Comparison of ENCODE assay signal across 17 cellular contexts in the genomic region with DNA sequence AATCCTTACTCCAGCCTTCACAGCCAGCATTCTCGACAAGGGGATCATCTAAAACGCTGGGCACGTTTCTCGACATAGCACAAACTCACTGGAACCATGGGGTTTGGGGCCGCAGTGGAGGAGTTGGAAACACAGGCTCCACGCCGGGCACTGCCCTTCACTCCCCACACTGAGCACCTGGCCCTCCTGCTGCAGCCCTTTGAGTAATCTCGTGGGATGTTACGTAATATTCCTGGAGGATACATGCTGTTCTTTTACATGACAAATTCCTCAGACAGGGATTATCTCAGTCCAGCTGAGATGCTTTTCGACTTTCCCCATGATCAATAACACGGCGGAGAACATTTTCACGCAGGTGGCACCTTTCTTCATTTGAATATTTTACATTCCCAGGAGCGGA.
DNase-seq lines count a peak whose midpoint lies in the region; ATAC-seq, FAIRE-seq and TF ChIP-seq lines count a peak whose summit lies in the region.
"Had no signal": no experiment of that assay in that cellular context is flagged by ENCODE, and none has a peak within 500 bp of the region (broad histone marks: within the 10 kb centered on the region; RNA-seq: fewer than 3 reads in every experiment).

No MANE protein-coding gene starts in this region.

- intact Hi-C loops in HepG2 (cut with micrococcal nuclease; ENCODE audit: unreplicated experiment), result no loop called here
- intact Hi-C loops in right lobe of liver (cut with DNase I), result no loop called here

- no peak for TF ChIP-seq RAD21 in HepG2 (CRISPR knock-in tag; IDR thresholded peaks at IDR 0.05)

- FAIRE-seq in HepG2 (lab: Jason Lieb, UNC) (no peak), bronchial epithelial cell (lab: Jason Lieb, UNC) (no peak)

- ATAC-seq in HepG2 (no peak), right lobe of liver (no peak), omental fat pad (ENCODE audit: low FRiP score) (peak; percentile 35), HG03457 (IDR thresholded peaks at IDR 0.05; ENCODE audit: unreplicated experiment) (no peak)
- no peak for ATAC-seq in stimulated activated naive B cell treated with anti-CD40 and anti-IgM and Interleukin-4, amounts not matched to agents 10 μg/mL and 1 μg/mL and 100 μg/mL, for 72 hours (replicated peaks)
- ATAC-seq: CD8-positive, alpha-beta T cell; HCT116 had no signal

- no peaks in the 10 kb centered on the region for H3K79me2 ChIP-seq in HepG2 (ENCODE audit: insufficient read depth, low read length)

- TF ChIP-seq EP300 in HepG2 (IDR thresholded peaks at IDR 0.05; ENCODE audit: low read depth in 2 of 2, low read length in 2 of 2) (no peak), HepG2 (CRISPR knock-in tag; IDR thresholded peaks at IDR 0.05; ENCODE audit: borderline replicate concordance) (no peak)

- H3K4me1 ChIP-seq in HepG2 (ENCODE audit: insufficient read depth, low read length), result no peaks in the 10 kb centered on the region
- no peaks in the 10 kb centered on the region for H3K4me1 ChIP-seq in right lobe of liver
- H3K4me1 ChIP-seq: BLaER1 treated with 17β-estradiol and CSF1 and Interleukin-3, amounts not matched to agents 10 nM and 100 nM had no signal

- H3K27ac ChIP-seq in HepG2 (ENCODE audit: extremely low read length, insufficient read depth, low read length) (no peak overlapping the region), right lobe of liver (no peak overlapping the region)
- H3K27ac ChIP-seq: BLaER1 treated with 17β-estradiol and CSF1 and Interleukin-3, amounts not matched to agents 10 nM and 100 nM had no signal

- 93% methylated on average over 12 of the region's 14 CpGs for WGBS in HepG2 (ENCODE audit: low lambda C conversion rate)
- WGBS in right lobe of liver (ENCODE audit: insufficient coverage, low coverage, low lambda C conversion rate, missing lambda C conversion rate), result 80% methylated on average over 11 of the region's 14 CpGs

- TF ChIP-seq CTCF in HepG2 (CRISPR knock-in tag; IDR thresholded peaks at IDR 0.05), result no peak
- TF ChIP-seq CTCF in right lobe of liver (IDR thresholded peaks at IDR 0.05), result no peak
- no peak for TF ChIP-seq CTCF in bronchial epithelial cell (IDR thresholded peaks at IDR 0.05; ENCODE audit: insufficient read depth, low read length, severe bottlenecking)
- no peak for TF ChIP-seq CTCF in omental fat pad (IDR thresholded peaks at IDR 0.05)

- TF ChIP-seq POLR2A in HepG2 (IDR thresholded peaks at IDR 0.05; ENCODE audit: insufficient read depth in 1 of 2, low read depth in 2 of 2, low read length in 2 of 2), result no peak
- no peak for TF ChIP-seq POLR2A in right lobe of liver (IDR thresholded peaks at IDR 0.05)

- H3K9ac ChIP-seq in HepG2 (ENCODE audit: insufficient read depth, low read depth, low read length), result no peak overlapping the region
- H3K9ac ChIP-seq: BLaER1 treated with 17β-estradiol and CSF1 and Interleukin-3, amounts not matched to agents 10 nM and 100 nM had no signal

- H3K9me3 Mint-ChIP-seq in stimulated activated naive B cell treated with anti-CD40 and anti-IgM and Interleukin-4, amounts not matched to agents 10 μg/mL and 1 μg/mL and 100 μg/mL, for 72 hours, result no peaks in the 10 kb centered on the region
- H3K9me3 Mint-ChIP-seq: CD8-positive, alpha-beta T cell had no signal

- POLR2A ChIA-PET in HepG2 (lab: Yijun Ruan, JAX), result no interaction called here

- no peak for DNase-seq in HepG2 (ENCODE audit: low spot score)
- DNase-seq in right lobe of liver, result no peak
- DNase-seq in bronchial epithelial cell (ENCODE audit: low read depth), result peak; percentile 6
- no peak for DNase-seq in omental fat pad (ENCODE audit: low spot score)
- no peak for DNase-seq in activated CD8-positive, alpha-beta memory T cell treated with anti-CD3 and anti-CD28 coated beads, Interleukin-2, amount 50 U/mL, for 4 hours
- DNase-seq in HT-29 (ENCODE audit: low spot score), result no peak
- DNase-seq in stimulated activated naive B cell treated with anti-CD40 and anti-IgM and Interleukin-4, amounts not matched to agents 10 μg/mL and 1 μg/mL and 100 μg/mL, for 72 hours, result no peak
- DNase-seq: 8988T; Calu3; CD8-positive, alpha-beta T cell; DMS79 treated with DMSO at 0.1 percent for 48 hours; GF-D8; HFFc6 had no signal

- BruUV-seq in HepG2 (replicated peaks; lab: Mats Ljungman, UMichigan), result no TSS peak

- no peaks in the 10 kb centered on the region for H3K9me3 ChIP-seq in HepG2 (ENCODE audit: low read length)
- no peaks in the 10 kb centered on the region for H3K9me3 ChIP-seq in right lobe of liver
- H3K9me3 ChIP-seq: BLaER1 treated with 17β-estradiol and CSF1 and Interleukin-3, amounts not matched to agents 10 nM and 100 nM had no signal

- no peak overlapping the region for H3K4me3 ChIP-seq in HepG2 (replicated peaks in 1 of 3; ENCODE audit: insufficient read depth in 1 of 3, low read depth in 2 of 3, low read length in 3 of 3)
- H3K4me3 ChIP-seq in right lobe of liver, result no peak overlapping the region
- no peak overlapping the region for H3K4me3 ChIP-seq in bronchial epithelial cell (ENCODE audit: low read depth, low read length)
- H3K4me3 ChIP-seq: BLaER1 treated with 17β-estradiol and CSF1 and Interleukin-3, amounts not matched to agents 10 nM and 100 nM had no signal

- no peaks in the 10 kb centered on the region for H3K36me3 Mint-ChIP-seq in stimulated activated naive B cell treated with anti-CD40 and anti-IgM and Interleukin-4, amounts not matched to agents 10 μg/mL and 1 μg/mL and 100 μg/mL, for 72 hours
- H3K36me3 Mint-ChIP-seq: CD8-positive, alpha-beta T cell had no signal

- no peak overlapping the region for H3K4me2 ChIP-seq in HepG2 (ENCODE audit: low read depth, low read length)
- H3K4me2 ChIP-seq: BLaER1 treated with 17β-estradiol and CSF1 and Interleukin-3, amounts not matched to agents 10 nM and 100 nM had no signal

- no peak overlapping the region for H2AFZ ChIP-seq in HepG2 (ENCODE audit: low read length)

- H3K27me3 ChIP-seq in HepG2 (ENCODE audit: control insufficient read depth in 1 of 2, insufficient read depth in 2 of 2, low read length in 2 of 2), result no peaks in the 10 kb centered on the region
- no peaks in the 10 kb centered on the region for H3K27me3 ChIP-seq in right lobe of liver
- H3K27me3 ChIP-seq in bronchial epithelial cell (ENCODE audit: control insufficient read depth, insufficient read depth, low read length), result no peaks in the 10 kb centered on the region

- no peak overlapping the region for H3K27ac Mint-ChIP-seq in stimulated activated naive B cell treated with anti-CD40 and anti-IgM and Interleukin-4, amounts not matched to agents 10 μg/mL and 1 μg/mL and 100 μg/mL, for 72 hours
- H3K27ac Mint-ChIP-seq: B cell; CD8-positive, alpha-beta T cell; HFFc6 had no signal

- in situ Hi-C loops in HepG2 (cut with HindIII; ENCODE audit: extremely low pct_ligation_motif_present, low pct_unique_long_range_greater_than_20kb), result no loop called here

- no peaks in the 10 kb centered on the region for H3K4me1 Mint-ChIP-seq in stimulated activated naive B cell treated with anti-CD40 and anti-IgM and Interleukin-4, amounts not matched to agents 10 μg/mL and 1 μg/mL and 100 μg/mL, for 72 hours
- H3K4me1 Mint-ChIP-seq: B cell had no signal

- H3K36me3 ChIP-seq in HepG2 (replicated peaks in 1 of 2; ENCODE audit: control insufficient read depth in 1 of 2, insufficient read depth in 2 of 2, low read length in 2 of 2) (peaks cover 21 to 22% of the 10 kb centered on the region in 2 experiments; a peak in 3 of 5 replicates), right lobe of liver (no peaks in the 10 kb centered on the region), bronchial epithelial cell (ENCODE audit: control insufficient read depth, insufficient read depth, low read length) (no peaks in the 10 kb centered on the region)
- H3K36me3 ChIP-seq: BLaER1 treated with 17β-estradiol and CSF1 and Interleukin-3, amounts not matched to agents 10 nM and 100 nM had no signal

- H3K27me3 Mint-ChIP-seq in stimulated activated naive B cell treated with anti-CD40 and anti-IgM and Interleukin-4, amounts not matched to agents 10 μg/mL and 1 μg/mL and 100 μg/mL, for 72 hours, result peaks cover 12 to 18% of the 10 kb centered on the region in 2 donors

- H4K20me1 ChIP-seq in HepG2 (ENCODE audit: insufficient read depth, low read length), result peaks cover 6% of the 10 kb centered on the region
- H4K20me1 ChIP-seq: BLaER1 treated with 17β-estradiol and CSF1 and Interleukin-3, amounts not matched to agents 10 nM and 100 nM had no signal

- H3K4me3 Mint-ChIP-seq in stimulated activated naive B cell treated with anti-CD40 and anti-IgM and Interleukin-4, amounts not matched to agents 10 μg/mL and 1 μg/mL and 100 μg/mL, for 72 hours, result no peak overlapping the region
- H3K4me3 Mint-ChIP-seq: B cell; CD8-positive, alpha-beta T cell; HFFc6 had no signal

- CTCF ChIA-PET in HepG2 (lab: Yijun Ruan, JAX; ENCODE audit: low intra/inter-chr PET ratio, low total read pairs), result no interaction called here

TF ChIP-seq in HepG2, 621 proteins besides CTCF, POLR2A, EP300 and RAD21:
- TF ChIP-seq IKZF1 (IDR thresholded peaks at IDR 0.05) (no peak), CEBPB (IDR thresholded peaks at IDR 0.05; ENCODE audit: borderline replicate concordance, low read depth, low read length) (peak; percentile 79)
